1 cellular context compared by ENCODE assay signal in genomic region chr21:45576838-45577737, GRCh38.
TF ChIP-seq lines count a peak whose summit lies in the region.

No MANE protein-coding gene starts in this region.

TF ChIP-seq in WTC11, 78 proteins besides CTCF, POLR2A, EP300 and RAD21 (continued from another document):
- no peak for TF ChIP-seq ZNF425 (CRISPR knock-in tag; conservative IDR thresholded peaks at IDR 0.05)
- no peak for TF ChIP-seq E2F4 (CRISPR knock-in tag; IDR thresholded peaks at IDR 0.05; ENCODE audit: borderline replicate concordance, low read depth)
- TF ChIP-seq MAX (CRISPR knock-in tag; IDR thresholded peaks at IDR 0.05): no peak
- no peak for TF ChIP-seq STAT6 (CRISPR knock-in tag; conservative IDR thresholded peaks at IDR 0.05; ENCODE audit: low read depth)
- no peak for TF ChIP-seq ZBTB21 (CRISPR knock-in tag; IDR thresholded peaks at IDR 0.05; ENCODE audit: borderline replicate concordance)
- TF ChIP-seq JUN (CRISPR knock-in tag; IDR thresholded peaks at IDR 0.05): no peak
- TF ChIP-seq TEAD1 (CRISPR knock-in tag; IDR thresholded peaks at IDR 0.05): no peak
- no peak for TF ChIP-seq CREB1 (CRISPR knock-in tag; IDR thresholded peaks at IDR 0.05)
- no peak for TF ChIP-seq ZNF232 (CRISPR knock-in tag; IDR thresholded peaks at IDR 0.05)
- no peak for TF ChIP-seq ELF4 (CRISPR knock-in tag; IDR thresholded peaks at IDR 0.05; ENCODE audit: low read depth)
- TF ChIP-seq CBFB (CRISPR knock-in tag; IDR thresholded peaks at IDR 0.05; ENCODE audit: low read depth): no peak
- TF ChIP-seq ATF3 (CRISPR knock-in tag; conservative IDR thresholded peaks at IDR 0.05): no peak
- no peak for TF ChIP-seq ZNF423 (CRISPR knock-in tag; IDR thresholded peaks at IDR 0.05)
